9 cellular contexts compared by ENCODE assay signal in the genomic region with DNA sequence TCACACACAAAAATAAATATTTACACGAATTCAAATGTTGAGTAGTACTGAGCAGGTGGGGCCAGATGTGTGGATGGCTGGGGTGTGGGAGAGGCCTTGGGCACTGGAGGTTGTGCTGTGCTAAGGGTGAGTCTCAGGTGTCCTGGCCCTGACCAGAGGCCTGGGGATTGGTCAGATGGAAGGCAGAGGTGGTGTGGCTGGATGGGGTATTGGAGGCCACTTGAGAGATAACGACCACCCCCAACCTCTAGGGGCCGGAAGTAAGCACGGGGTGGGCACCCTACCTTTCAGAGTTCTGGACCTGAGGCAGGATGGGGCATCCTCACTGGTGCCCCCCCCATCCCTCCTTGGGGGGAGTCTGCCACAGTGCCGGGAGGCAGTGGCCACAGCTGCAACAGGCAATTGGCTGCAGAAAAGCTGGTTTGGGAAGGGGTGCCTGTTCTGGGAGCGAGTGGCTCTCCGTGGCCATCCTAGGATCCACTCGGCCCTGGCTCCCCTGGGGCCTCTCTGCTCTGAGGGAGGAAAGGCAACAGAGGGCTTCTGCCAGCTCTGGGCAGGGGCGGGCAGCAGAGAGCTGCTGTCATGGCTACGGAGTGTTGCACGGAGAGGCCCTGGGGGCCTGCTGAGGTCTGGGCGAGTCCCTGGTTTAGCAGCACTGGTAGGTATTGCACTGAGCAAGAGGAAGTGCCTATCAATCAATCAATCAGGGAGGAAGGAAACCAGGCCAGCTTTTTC.
A peak's percentile ranks its signal among the peaks of the same experiment; 100 is the strongest.
DNase-seq lines count a peak whose midpoint lies in the region; ATAC-seq, FAIRE-seq and TF ChIP-seq lines count a peak whose summit lies in the region.
"Had no signal": no experiment of that assay in that cellular context is flagged by ENCODE, and none has a peak within 500 bp of the region (broad histone marks: within the 10 kb centered on the region; RNA-seq: fewer than 3 reads in every experiment).

No MANE protein-coding gene starts in this region.

- H3K4me1 Mint-ChIP-seq in nephron progenitor cell = peaks cover 35% of the 10 kb centered on the region

- H3K27ac ChIP-seq in caudate nucleus (ENCODE audit: low read depth, low read length) = peak overlapping the region; percentile 78
- H3K27ac ChIP-seq: epithelial cell of prostate had no signal

- no peak for TF ChIP-seq POLR2A in GM12891 (IDR thresholded peaks at IDR 0.05; ENCODE audit: low read depth, low read length)

- peaks cover 6% of the 10 kb centered on the region for H3K27me3 Mint-ChIP-seq in nephron progenitor cell (ENCODE audit: low read depth, poor library complexity)

- no peak for ATAC-seq in GM21390 (IDR thresholded peaks at IDR 0.05; ENCODE audit: unreplicated experiment)

- FAIRE-seq in GM12891 (lab: Jason Lieb, UNC) = no peak

- H3K36me3 Mint-ChIP-seq in nephron progenitor cell (ENCODE audit: low read depth) = peaks cover 53% of the 10 kb centered on the region

- no peak for TF ChIP-seq CTCF in nephron progenitor cell (IDR thresholded peaks at IDR 0.05)

- no peak overlapping the region for H3K4me3 Mint-ChIP-seq in nephron progenitor cell

- H3K27ac Mint-ChIP-seq in nephron progenitor cell = peak overlapping the region; percentile 94

- no peak for DNase-seq in GM12891 (ENCODE audit: insufficient read length, low spot score)
- DNase-seq in NCI-H1092 (lab: John Stamatoyannopoulos, UW) = peak; percentile 68
- peak in 8 of 61 donors; percentile 16 to 38 (median 30) for DNase-seq in caudate nucleus (lab: John Stamatoyannopoulos, UW)
- DNase-seq in nephron progenitor cell = no peak
- no peak for DNase-seq in NCI-H1105 (lab: John Stamatoyannopoulos, UW)
- no peak for DNase-seq in G401 (ENCODE audit: low spot score)
- DNase-seq: NCI-H2081 treated with DMSO at 0.1 percent for 48 hours had no signal

- H3K9me3 Mint-ChIP-seq in nephron progenitor cell = no peaks in the 10 kb centered on the region

- in situ Hi-C loops in G401 (cut with HindIII; ENCODE audit: low sequenced_read_pairs) = no loop called here

TF ChIP-seq in GM12891, 5 proteins besides CTCF, POLR2A, EP300 and RAD21:
- TF ChIP-seq SPI1 (IDR thresholded peaks at IDR 0.05; ENCODE audit: low read depth, low read length) (peak; percentile 45), TAF1 (IDR thresholded peaks at IDR 0.05; ENCODE audit: low read depth, low read length) (no peak), POU2F2 (IDR thresholded peaks at IDR 0.05; ENCODE audit: low read depth, low read length) (no peak), POLR2AphosphoS5 (IDR thresholded peaks at IDR 0.05; ENCODE audit: low read depth, low read length) (no peak)
